ENCODE assay signal across 8 cellular contexts in the genomic region with DNA sequence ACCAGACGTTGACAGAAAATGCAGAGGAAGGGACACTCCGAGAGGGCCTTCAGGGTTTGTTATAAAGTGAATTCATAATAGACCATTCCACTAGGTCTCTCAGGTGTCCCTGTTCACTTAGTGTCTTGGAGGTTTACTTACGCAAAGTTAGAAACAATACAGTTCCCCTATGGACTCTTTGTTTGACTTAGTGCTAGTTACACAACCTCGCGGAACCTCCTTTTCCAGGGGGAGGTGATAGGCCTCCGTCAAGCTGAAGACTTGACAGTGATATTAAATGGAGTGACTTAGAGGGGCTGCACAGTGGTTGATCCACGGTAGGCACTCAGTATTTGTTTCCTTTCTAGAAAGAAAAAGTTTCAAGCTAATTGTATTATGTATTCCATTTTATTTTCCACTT. TPM values are rescaled to one million over a fixed set of nuclear protein-coding genes. Genes with fewer than 3 reads are reported as not detected.
DNase-seq lines count a peak whose midpoint lies in the region; ATAC-seq, FAIRE-seq and TF ChIP-seq lines count a peak whose summit lies in the region.

No MANE protein-coding gene starts in this region.

- no peak for TF ChIP-seq POLR2A in HepG2 (IDR thresholded peaks at IDR 0.05; ENCODE audit: insufficient read depth in 1 of 2, low read depth in 2 of 2, low read length in 2 of 2)

- H3K9me3 Mint-ChIP-seq in activated naive CD4-positive, alpha-beta T cell treated with anti-CD3 and anti-CD28 coated beads, Interleukin-2, amount 10 ng/mL, durations not matched to agents 7 days and 5 days: no peaks in the 10 kb centered on the region
- no peaks in the 10 kb centered on the region for H3K9me3 Mint-ChIP-seq in activated T-helper 2 cell treated with anti-CD3 and anti-CD28 coated beads, Interferon-gamma antibody, Interleukin-2, Interleukin-4, amounts not matched to agents 10 μg/mL and 5 μg/mL and 100 μg/mL, durations not matched to agents 14 hours and 24 hours and 36 hours

- H3K27me3 ChIP-seq in HepG2 (ENCODE audit: control insufficient read depth in 1 of 2, insufficient read depth in 2 of 2, low read length in 2 of 2) (peaks cover 0 to 3% of the 10 kb centered on the region in 2 experiments; a peak in 1 of 5 replicates), upper lobe of right lung (no peaks in the 10 kb centered on the region)

- 0% methylated on average over 6 of the region's 7 CpGs for WGBS in HepG2 (ENCODE audit: low lambda C conversion rate)

- H3K4me2 ChIP-seq in HepG2 (ENCODE audit: low read depth, low read length): peak overlapping the region; percentile 89

- peaks cover 72% of the 10 kb centered on the region for H3K79me2 ChIP-seq in HepG2 (ENCODE audit: insufficient read depth, low read length)

- in situ Hi-C loops in HepG2 (cut with HindIII; ENCODE audit: extremely low pct_ligation_motif_present, low pct_unique_long_range_greater_than_20kb): no loop called here

- CTCF ChIA-PET in activated naive CD4-positive, alpha-beta T cell treated with anti-CD3 and anti-CD28 coated beads, Interleukin-2, amount 10 ng/mL, durations not matched to agents 7 days and 5 days (lab: Charles Lee): interaction anchor here (0.5 to 1.6 kb wide), 2 partner anchors 12 to 167 kb away, joined by 3 to 7 read pairs; no protein-coding TSS in a partner anchor
- CTCF ChIA-PET in HepG2 (lab: Yijun Ruan, JAX; ENCODE audit: low intra/inter-chr PET ratio, low total read pairs): no interaction called here

- DNase-seq in activated naive CD4-positive, alpha-beta T cell treated with anti-CD3 and anti-CD28 coated beads, Interleukin-2, amount 10 ng/mL, durations not matched to agents 7 days and 5 days: no peak
- DNase-seq in activated naive CD4-positive, alpha-beta T cell (lab: John Stamatoyannopoulos, UW): no peak
- DNase-seq in activated T-helper 2 cell treated with anti-CD3 and anti-CD28 coated beads, Interferon-gamma antibody, Interleukin-2, Interleukin-4, amounts not matched to agents 10 μg/mL and 5 μg/mL and 100 μg/mL, durations not matched to agents 14 hours and 24 hours and 36 hours (ENCODE audit: low spot score): no peak
- peak; percentile 66 for DNase-seq in HepG2 (ENCODE audit: low spot score)
- no peak for DNase-seq in upper lobe of right lung
- DNase-seq in DMS 273 (lab: John Stamatoyannopoulos, UW; ENCODE audit: unreplicated experiment): no peak
- DNase-seq in retina: no peak

- H3K4me1 Mint-ChIP-seq in activated naive CD4-positive, alpha-beta T cell treated with anti-CD3 and anti-CD28 coated beads, Interleukin-2, amount 10 ng/mL, durations not matched to agents 7 days and 5 days: peaks cover 58% of the 10 kb centered on the region
- H3K4me1 Mint-ChIP-seq in activated T-helper 2 cell treated with anti-CD3 and anti-CD28 coated beads, Interferon-gamma antibody, Interleukin-2, Interleukin-4, amounts not matched to agents 10 μg/mL and 5 μg/mL and 100 μg/mL, durations not matched to agents 14 hours and 24 hours and 36 hours (ENCODE audit: low read depth): peaks cover 47% of the 10 kb centered on the region

- H3K4me3 ChIP-seq in HepG2 (replicated peaks in 1 of 3; ENCODE audit: insufficient read depth in 1 of 3, low read depth in 2 of 3, low read length in 3 of 3) (peak overlapping the region; percentile 80 to 90 (median 85)), upper lobe of right lung (peak overlapping the region; percentile 93)

- POLR2A ChIA-PET in HepG2 (lab: Yijun Ruan, JAX): no interaction called here

- peaks cover 39% of the 10 kb centered on the region for H3K36me3 Mint-ChIP-seq in activated naive CD4-positive, alpha-beta T cell treated with anti-CD3 and anti-CD28 coated beads, Interleukin-2, amount 10 ng/mL, durations not matched to agents 7 days and 5 days
- peaks cover 56% of the 10 kb centered on the region for H3K36me3 Mint-ChIP-seq in activated T-helper 2 cell treated with anti-CD3 and anti-CD28 coated beads, Interferon-gamma antibody, Interleukin-2, Interleukin-4, amounts not matched to agents 10 μg/mL and 5 μg/mL and 100 μg/mL, durations not matched to agents 14 hours and 24 hours and 36 hours (ENCODE audit: low read depth)

- TF ChIP-seq CTCF in HepG2 (CRISPR knock-in tag; IDR thresholded peaks at IDR 0.05) (no peak), upper lobe of right lung (IDR thresholded peaks at IDR 0.05) (no peak)

- TF ChIP-seq RAD21 in HepG2 (CRISPR knock-in tag; IDR thresholded peaks at IDR 0.05): no peak

- H3K27me3 Mint-ChIP-seq in activated naive CD4-positive, alpha-beta T cell treated with anti-CD3 and anti-CD28 coated beads, Interleukin-2, amount 10 ng/mL, durations not matched to agents 7 days and 5 days: peaks cover 3% of the 10 kb centered on the region
- no peaks in the 10 kb centered on the region for H3K27me3 Mint-ChIP-seq in activated T-helper 2 cell treated with anti-CD3 and anti-CD28 coated beads, Interferon-gamma antibody, Interleukin-2, Interleukin-4, amounts not matched to agents 10 μg/mL and 5 μg/mL and 100 μg/mL, durations not matched to agents 14 hours and 24 hours and 36 hours (ENCODE audit: low read depth)

- no peak for TF ChIP-seq EP300 in HepG2 (IDR thresholded peaks at IDR 0.05; ENCODE audit: low read depth in 2 of 2, low read length in 2 of 2)
- no peak for TF ChIP-seq EP300 in HepG2 (CRISPR knock-in tag; IDR thresholded peaks at IDR 0.05; ENCODE audit: borderline replicate concordance)

- H4K20me1 ChIP-seq in HepG2 (ENCODE audit: insufficient read depth, low read length): peaks cover 33% of the 10 kb centered on the region

- H3K27ac Mint-ChIP-seq in activated naive CD4-positive, alpha-beta T cell treated with anti-CD3 and anti-CD28 coated beads, Interleukin-2, amount 10 ng/mL, durations not matched to agents 7 days and 5 days: peak overlapping the region; percentile 67
- H3K27ac Mint-ChIP-seq in activated T-helper 2 cell treated with anti-CD3 and anti-CD28 coated beads, Interferon-gamma antibody, Interleukin-2, Interleukin-4, amounts not matched to agents 10 μg/mL and 5 μg/mL and 100 μg/mL, durations not matched to agents 14 hours and 24 hours and 36 hours: peak overlapping the region; percentile 85

- H3K9me3 ChIP-seq in HepG2 (ENCODE audit: low read length): no peaks in the 10 kb centered on the region
- H3K9me3 ChIP-seq in upper lobe of right lung: no peaks in the 10 kb centered on the region

- peak overlapping the region; percentile 98 for H3K27ac ChIP-seq in HepG2 (ENCODE audit: extremely low read length, insufficient read depth, low read length)
- H3K27ac ChIP-seq in upper lobe of right lung: no peak overlapping the region

- H2AFZ ChIP-seq in HepG2 (ENCODE audit: low read length): no peak overlapping the region

- peak; percentile 9; the same call in 2 of the 3 replicates for ATAC-seq in HepG2
- ATAC-seq in upper lobe of right lung: no peak
- no peak for ATAC-seq in GM18907 (IDR thresholded peaks at IDR 0.05; ENCODE audit: unreplicated experiment)

- H3K9ac ChIP-seq in HepG2 (ENCODE audit: insufficient read depth, low read depth, low read length): peak overlapping the region; percentile 98

- H3K36me3 ChIP-seq in HepG2 (replicated peaks in 1 of 2; ENCODE audit: control insufficient read depth in 1 of 2, insufficient read depth in 2 of 2, low read length in 2 of 2) (peaks cover 4 to 30% of the 10 kb centered on the region in 2 experiments), upper lobe of right lung (peaks cover 31% of the 10 kb centered on the region)

- no TSS peak for BruUV-seq in HepG2 (replicated peaks; lab: Mats Ljungman, UMichigan)

- intact Hi-C loops in activated T-helper 2 cell treated with anti-CD3 and anti-CD28 coated beads, Interferon-gamma antibody, Interleukin-2, Interleukin-4, amounts not matched to agents 10 μg/mL and 5 μg/mL and 100 μg/mL, durations not matched to agents 14 hours and 24 hours and 36 hours (cut with micrococcal nuclease): loop anchor here (10.0 kb wide), 1 partner anchor 383 kb away; no protein-coding TSS in a partner anchor
- intact Hi-C loops in HepG2 (cut with micrococcal nuclease; ENCODE audit: unreplicated experiment): no loop called here
- intact Hi-C loops in upper lobe of right lung (cut with DNase I): no loop called here

- peak; percentile 72 for FAIRE-seq in HepG2 (lab: Jason Lieb, UNC)

- H3K4me1 ChIP-seq in HepG2 (ENCODE audit: insufficient read depth, low read length) (peaks cover 74% of the 10 kb centered on the region), upper lobe of right lung (peaks cover 24% of the 10 kb centered on the region)

- peak overlapping the region; percentile 93 for H3K4me3 Mint-ChIP-seq in activated naive CD4-positive, alpha-beta T cell treated with anti-CD3 and anti-CD28 coated beads, Interleukin-2, amount 10 ng/mL, durations not matched to agents 7 days and 5 days
- H3K4me3 Mint-ChIP-seq in activated T-helper 2 cell treated with anti-CD3 and anti-CD28 coated beads, Interferon-gamma antibody, Interleukin-2, Interleukin-4, amounts not matched to agents 10 μg/mL and 5 μg/mL and 100 μg/mL, durations not matched to agents 14 hours and 24 hours and 36 hours (ENCODE audit: low read depth): peak overlapping the region; percentile 96

RNA-seq across cellular contexts. Expression of a gene that starts 1.3 kb away (rescaled TPM):
- 494 and 522 TPM in 2 replicates for total RNA-seq in activated T-helper 2 cell treated with anti-CD3 and anti-CD28 coated beads, Interferon-gamma antibody, Interleukin-2, Interleukin-4, amounts not matched to agents 10 μg/mL and 5 μg/mL and 100 μg/mL, durations not matched to agents 14 hours and 24 hours and 36 hours
- total RNA-seq in HepG2 (2016; rRNA removed; fragmentation: Illumina TruSeq; extraction: Trizol) (708 and 1,053 TPM in 2 replicates), upper lobe of right lung (119 TPM)
- 114 and 133 TPM in 2 replicates for total RNA-seq in HepG2 (2016; cell fraction: cytosol; rRNA removed; fragmentation: Illumina TruSeq; extraction: Trizol; ENCODE audit: low read depth)
- 720 and 1,097 TPM in 2 replicates for total RNA-seq in HepG2 (2016; cell fraction: insoluble cytoplasmic fraction; rRNA removed; fragmentation: Illumina TruSeq; extraction: Trizol)
- total RNA-seq in HepG2 (2016; cell fraction: membrane; rRNA removed; fragmentation: Illumina TruSeq; extraction: Trizol): 191 and 222 TPM in 2 replicates
- total RNA-seq in HepG2 (2016; cell fraction: nucleus; rRNA removed; fragmentation: Illumina TruSeq; extraction: Trizol): 268 and 275 TPM in 2 replicates
- 294 and 319 TPM in 2 replicates for polyA plus RNA-seq in HepG2 (2011; rRNA removed)
- polyA plus RNA-seq in HepG2 (2011; cell fraction: cytosol; rRNA removed): 302 and 393 TPM in 2 replicates
- polyA plus RNA-seq in HepG2 (2011; cell fraction: nucleus; rRNA removed): 114 and 130 TPM in 2 replicates
- polyA plus RNA-seq in HepG2 (2012): 339 and 386 TPM in 2 replicates
- polyA plus RNA-seq in HepG2 (2016; cell fraction: cytosol; fragmentation: Illumina TruSeq; extraction: Trizol; ENCODE audit: low read depth): 82.0 and 88.3 TPM in 2 replicates
- 785 and 829 TPM in 2 replicates for polyA plus RNA-seq in HepG2 (2016; cell fraction: insoluble cytoplasmic fraction; fragmentation: Illumina TruSeq; extraction: Trizol; ENCODE audit: low read depth)
- 96.5 and 109 TPM in 2 replicates for polyA plus RNA-seq in HepG2 (2016; cell fraction: membrane; fragmentation: Illumina TruSeq; extraction: Trizol; ENCODE audit: low read depth)
- polyA plus RNA-seq in HepG2 (2016; cell fraction: nucleus; fragmentation: Illumina TruSeq; extraction: Trizol; ENCODE audit: insufficient read depth, low read depth): 284 and 310 TPM in 2 replicates
- 354 and 1,739 TPM in 2 replicates for polyA minus RNA-seq in HepG2 (2011; rRNA and poly(A)+ RNA removed; ENCODE audit: low replicate concordance)
- polyA minus RNA-seq in HepG2 (2011; cell fraction: cytosol; rRNA and poly(A)+ RNA removed): 264 and 280 TPM in 2 replicates
- polyA minus RNA-seq in HepG2 (2011; cell fraction: nucleus; rRNA and poly(A)+ RNA removed): 179 and 238 TPM in 2 replicates

RNA-seq across cellular contexts. Expression of a gene that starts 1.7 kb away (rescaled TPM):
- total RNA-seq in activated T-helper 2 cell treated with anti-CD3 and anti-CD28 coated beads, Interferon-gamma antibody, Interleukin-2, Interleukin-4, amounts not matched to agents 10 μg/mL and 5 μg/mL and 100 μg/mL, durations not matched to agents 14 hours and 24 hours and 36 hours: 24.0 and 25.8 TPM in 2 replicates
- total RNA-seq in HepG2 (2016; rRNA removed; fragmentation: Illumina TruSeq; extraction: Trizol) (12.1 and 15.0 TPM in 2 replicates), upper lobe of right lung (15.7 TPM)
- 4.0 and 4.9 TPM in 2 replicates for total RNA-seq in HepG2 (2016; cell fraction: cytosol; rRNA removed; fragmentation: Illumina TruSeq; extraction: Trizol; ENCODE audit: low read depth)
- 13.6 and 19.6 TPM in 2 replicates for total RNA-seq in HepG2 (2016; cell fraction: insoluble cytoplasmic fraction; rRNA removed; fragmentation: Illumina TruSeq; extraction: Trizol)
- 4.1 and 5.4 TPM in 2 replicates for total RNA-seq in HepG2 (2016; cell fraction: membrane; rRNA removed; fragmentation: Illumina TruSeq; extraction: Trizol)
- total RNA-seq in HepG2 (2016; cell fraction: nucleus; rRNA removed; fragmentation: Illumina TruSeq; extraction: Trizol): 16.6 and 21.5 TPM in 2 replicates
- polyA plus RNA-seq in HepG2 (2011; rRNA removed): 3.7 and 5.7 TPM in 2 replicates
- 5.1 and 9.0 TPM in 2 replicates for polyA plus RNA-seq in HepG2 (2011; cell fraction: cytosol; rRNA removed)
- polyA plus RNA-seq in HepG2 (2011; cell fraction: nucleus; rRNA removed): 3.9 and 7.9 TPM in 2 replicates
- polyA plus RNA-seq in HepG2 (2012): 4.2 and 4.3 TPM in 2 replicates
- polyA plus RNA-seq in HepG2 (2016; cell fraction: cytosol; fragmentation: Illumina TruSeq; extraction: Trizol; ENCODE audit: low read depth): 1.1 and 1.9 TPM in 2 replicates
- 10.6 and 12.7 TPM in 2 replicates for polyA plus RNA-seq in HepG2 (2016; cell fraction: insoluble cytoplasmic fraction; fragmentation: Illumina TruSeq; extraction: Trizol; ENCODE audit: low read depth)
- 2.4 and 2.7 TPM in 2 replicates for polyA plus RNA-seq in HepG2 (2016; cell fraction: membrane; fragmentation: Illumina TruSeq; extraction: Trizol; ENCODE audit: low read depth)
- 16.2 and 20.4 TPM in 2 replicates for polyA plus RNA-seq in HepG2 (2016; cell fraction: nucleus; fragmentation: Illumina TruSeq; extraction: Trizol; ENCODE audit: insufficient read depth, low read depth)
- polyA minus RNA-seq in HepG2 (2011; rRNA and poly(A)+ RNA removed; ENCODE audit: low replicate concordance): 5.1 and 23.0 TPM in 2 replicates
- 2.2 and 4.3 TPM in 2 replicates for polyA minus RNA-seq in HepG2 (2011; cell fraction: cytosol; rRNA and poly(A)+ RNA removed)
- 17.3 and 18.8 TPM in 2 replicates for polyA minus RNA-seq in HepG2 (2011; cell fraction: nucleus; rRNA and poly(A)+ RNA removed)

RNA-seq across cellular contexts. Expression of a gene that starts 56.3 kb away (rescaled TPM):
- 0.23 and 0.25 TPM in 2 replicates for total RNA-seq in activated T-helper 2 cell treated with anti-CD3 and anti-CD28 coated beads, Interferon-gamma antibody, Interleukin-2, Interleukin-4, amounts not matched to agents 10 μg/mL and 5 μg/mL and 100 μg/mL, durations not matched to agents 14 hours and 24 hours and 36 hours
- 11.5 and 19.6 TPM in 2 replicates for total RNA-seq in HepG2 (2016; rRNA removed; fragmentation: Illumina TruSeq; extraction: Trizol)
- 5.2 TPM in 2 replicates for total RNA-seq in HepG2 (2016; cell fraction: cytosol; rRNA removed; fragmentation: Illumina TruSeq; extraction: Trizol; ENCODE audit: low read depth)
- total RNA-seq in HepG2 (2016; cell fraction: insoluble cytoplasmic fraction; rRNA removed; fragmentation: Illumina TruSeq; extraction: Trizol): 10.8 and 20.2 TPM in 2 replicates
- total RNA-seq in HepG2 (2016; cell fraction: membrane; rRNA removed; fragmentation: Illumina TruSeq; extraction: Trizol): 16.6 and 16.8 TPM in 2 replicates
- total RNA-seq in HepG2 (2016; cell fraction: nucleus; rRNA removed; fragmentation: Illumina TruSeq; extraction: Trizol): 6.0 and 7.0 TPM in 2 replicates
- polyA plus RNA-seq in HepG2 (2011; rRNA removed): 12.7 and 17.0 TPM in 2 replicates
- 17.0 and 27.6 TPM in 2 replicates for polyA plus RNA-seq in HepG2 (2011; cell fraction: cytosol; rRNA removed)
- 4.1 and 7.8 TPM in 2 replicates for polyA plus RNA-seq in HepG2 (2011; cell fraction: nucleus; rRNA removed)
- polyA plus RNA-seq in HepG2 (2012): 16.9 and 18.5 TPM in 2 replicates
- polyA plus RNA-seq in HepG2 (2016; cell fraction: cytosol; fragmentation: Illumina TruSeq; extraction: Trizol; ENCODE audit: low read depth): 9.6 and 10.7 TPM in 2 replicates
- polyA plus RNA-seq in HepG2 (2016; cell fraction: insoluble cytoplasmic fraction; fragmentation: Illumina TruSeq; extraction: Trizol; ENCODE audit: low read depth): 42.7 and 43.4 TPM in 2 replicates
- polyA plus RNA-seq in HepG2 (2016; cell fraction: membrane; fragmentation: Illumina TruSeq; extraction: Trizol; ENCODE audit: low read depth): 22.0 and 22.7 TPM in 2 replicates
- 16.1 and 16.6 TPM in 2 replicates for polyA plus RNA-seq in HepG2 (2016; cell fraction: nucleus; fragmentation: Illumina TruSeq; extraction: Trizol; ENCODE audit: insufficient read depth, low read depth)
- polyA minus RNA-seq in HepG2 (2011; rRNA and poly(A)+ RNA removed; ENCODE audit: low replicate concordance): 30.1 and 125 TPM in 2 replicates
- 17.9 and 19.5 TPM in 2 replicates for polyA minus RNA-seq in HepG2 (2011; cell fraction: cytosol; rRNA and poly(A)+ RNA removed)
- 4.9 and 8.1 TPM in 2 replicates for polyA minus RNA-seq in HepG2 (2011; cell fraction: nucleus; rRNA and poly(A)+ RNA removed)
- 21.8 TPM for total RNA-seq in upper lobe of right lung
